ENCODE assay signal across 8 cellular contexts in genomic region chr3:46433118-46433517, GRCh38. TPM values are rescaled to one million over a fixed set of nuclear protein-coding genes. Genes with fewer than 3 reads are reported as not detected.
"Had no signal": no experiment of that assay in that cellular context is flagged by ENCODE, and none has a peak within 500 bp of the region (broad histone marks: within the 10 kb centered on the region; RNA-seq: fewer than 3 reads in every experiment).

No MANE protein-coding gene starts in this region.

RNA-seq across cellular contexts. Expression of gene CCRL2, which starts 26.1 kb away (rescaled TPM):
- total RNA-seq: endodermal cell had no signal

RNA-seq across cellular contexts. Expression of gene LTF, which starts 31.6 kb away (rescaled TPM):
- total RNA-seq: activated CD4-positive, alpha-beta T cell treated with anti-CD3 and anti-CD28 coated beads for 36 hours; activated CD8-positive, alpha-beta memory T cell treated with anti-CD3 and anti-CD28 coated beads, Interleukin-2, amount 10 ng/mL, durations not matched to agents 7 days and 5 days; activated CD8-positive, alpha-beta T cell treated with anti-CD3 and anti-CD28 coated beads, Interleukin-2, amount 10 ng/mL, durations not matched to agents 7 days and 5 days; activated naive CD4-positive, alpha-beta T cell treated with anti-CD3 and anti-CD28 coated beads, Interleukin-2, amount 50 U/mL, for 72 hours; activated T-helper 2 cell treated with anti-CD3 and anti-CD28 coated beads, Interferon-gamma antibody, Interleukin-2, Interleukin-4, amounts not matched to agents 10 μg/mL and 5 μg/mL and 100 μg/mL, durations not matched to agents 14 hours and 24 hours and 36 hours; naive thymus-derived CD8-positive, alpha-beta T cell; pulmonary artery endothelial cell had no signal
